Comparison of ENCODE assay signal across 12 cellular contexts in the genomic region with DNA sequence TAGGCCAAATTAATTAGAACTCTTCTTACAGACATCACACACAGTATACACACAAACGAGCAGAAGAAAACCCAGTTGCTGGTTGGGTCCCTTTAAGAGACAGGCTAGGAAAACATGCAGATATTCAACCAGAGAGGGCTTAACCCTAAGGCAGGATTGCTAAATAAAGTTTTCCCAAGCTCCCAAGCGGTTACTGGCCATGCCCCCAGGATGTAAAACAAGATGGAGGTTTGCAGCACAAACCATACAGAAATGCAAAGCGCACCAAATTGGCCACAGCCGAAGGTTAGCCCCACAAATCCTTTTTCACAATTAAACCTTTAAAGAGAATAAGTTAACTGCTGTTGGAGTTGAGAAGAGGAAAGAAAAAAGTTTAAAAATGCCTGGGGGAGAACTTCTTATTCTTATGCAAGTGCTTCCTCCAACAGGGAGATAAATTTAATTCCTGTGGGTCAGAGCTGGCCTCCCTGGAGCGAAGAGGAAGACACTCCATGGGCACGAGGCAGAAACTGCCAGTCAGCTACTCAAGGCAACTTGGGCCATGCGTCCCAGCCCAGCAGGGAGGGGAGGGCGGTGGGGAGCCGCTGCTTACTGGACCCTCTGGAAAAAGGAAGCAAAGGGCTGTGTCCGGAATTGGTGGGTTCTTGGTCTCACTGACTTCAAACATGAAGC.
A peak's percentile ranks its signal among the peaks of the same experiment; 100 is the strongest.
DNase-seq lines count a peak whose midpoint lies in the region; ATAC-seq and TF ChIP-seq lines count a peak whose summit lies in the region.
"Had no signal": no experiment of that assay in that cellular context is flagged by ENCODE, and none has a peak within 500 bp of the region (broad histone marks: within the 10 kb centered on the region; RNA-seq: fewer than 3 reads in every experiment).

No MANE protein-coding gene starts in this region.

- no peaks in the 10 kb centered on the region for H3K36me3 ChIP-seq in DND-41 (ENCODE audit: insufficient read depth, low read length)
- H3K36me3 ChIP-seq in stomach: no peaks in the 10 kb centered on the region
- H3K36me3 ChIP-seq: HAP-1, transverse colon had no signal

- TF ChIP-seq POLR2A in stomach (IDR thresholded peaks at IDR 0.05): no peak

- H4K20me1 ChIP-seq in DND-41 (ENCODE audit: insufficient read depth, low read length): no peaks in the 10 kb centered on the region

- no peaks in the 10 kb centered on the region for H3K79me2 ChIP-seq in DND-41 (ENCODE audit: insufficient read depth, low read length)

- TF ChIP-seq EP300 in stomach (IDR thresholded peaks at IDR 0.05): no peak

- H3K27ac Mint-ChIP-seq in naive B cell: peak overlapping the region in 2 of 6 donors; percentile 53 to 88
- H3K27ac Mint-ChIP-seq: IgD-negative memory B cell had no signal

- H3K9me3 ChIP-seq in DND-41 (ENCODE audit: insufficient read depth, low read length, severe bottlenecking) (peaks cover 4% of the 10 kb centered on the region), stomach (peaks cover 0 to 9% (median 4%) of the 10 kb centered on the region in 4 donors)
- H3K9me3 ChIP-seq: HAP-1, transverse colon had no signal

- H3K9ac ChIP-seq in DND-41 (ENCODE audit: low read depth, low read length): no peak overlapping the region

- H3K27me3 ChIP-seq in DND-41 (ENCODE audit: insufficient read depth, low read length, poor library complexity) (no peaks in the 10 kb centered on the region), stomach (no peaks in the 10 kb centered on the region)
- H3K27me3 ChIP-seq: transverse colon had no signal

- no peak overlapping the region for H3K27ac ChIP-seq in DND-41 (ENCODE audit: low read length)
- no peak overlapping the region for H3K27ac ChIP-seq in stomach
- H3K27ac ChIP-seq: transverse colon had no signal

- ATAC-seq in DND-41 (ENCODE audit: insufficient read depth, low read depth) (peak; percentile 68), HG02759 (IDR thresholded peaks at IDR 0.05; ENCODE audit: unreplicated experiment) (peak; percentile 48), naive B cell (ENCODE audit: low read depth in 2 of 2) (no peak), Right ventricle myocardium inferior (no peak)

- DNase-seq in DND-41: no peak
- DNase-seq in UCSD-AML1 (lab: John Stamatoyannopoulos, UW; ENCODE audit: unreplicated experiment): peak; percentile 7
- DNase-seq in naive B cell: no peak
- no peak for DNase-seq in stomach
- DNase-seq in GM10266 (ENCODE audit: extremely low spot score): no peak
- no peak for DNase-seq in Right ventricle myocardium inferior (ENCODE audit: missing footprints)
- no peak for DNase-seq in NCI-H524 treated with DMSO at 0.1 percent for 48 hours (lab: John Stamatoyannopoulos, UW)
- DNase-seq: NCI-H1930, transverse colon had no signal

- H2AFZ ChIP-seq in DND-41 (ENCODE audit: low read depth, low read length): no peak overlapping the region

- H3K36me3 Mint-ChIP-seq in naive B cell: no peaks in the 10 kb centered on the region
- H3K36me3 Mint-ChIP-seq: IgD-negative memory B cell had no signal

- TF ChIP-seq CTCF in DND-41 (IDR thresholded peaks at IDR 0.05; ENCODE audit: borderline replicate concordance, extremely low read depth, low read length, poor library complexity, severe bottlenecking) (no peak), stomach (IDR thresholded peaks at IDR 0.05) (no peak), GM10266 (IDR thresholded peaks at IDR 0.05; ENCODE audit: control insufficient read depth, insufficient read depth, low read depth, missing control alignments) (no peak)

- H3K4me1 ChIP-seq in DND-41 (ENCODE audit: insufficient read depth, low read length) (no peaks in the 10 kb centered on the region), stomach (no peaks in the 10 kb centered on the region)
- H3K4me1 ChIP-seq: HAP-1, transverse colon had no signal

- H3K4me3 Mint-ChIP-seq in naive B cell: peak overlapping the region; percentile 32 to 82 (median 77)

- H3K4me3 ChIP-seq in DND-41 (ENCODE audit: low read depth in 1 of 2, low read length in 2 of 2) (no peak overlapping the region), stomach (no peak overlapping the region)
- H3K4me3 ChIP-seq: HAP-1, transverse colon had no signal

- peaks cover 12 to 25% (median 13%) of the 10 kb centered on the region in 3 donors for H3K27me3 Mint-ChIP-seq in naive B cell

- intact Hi-C loops in stomach (cut with DNase I; ENCODE audit: low total_unique reads): no loop called here
- intact Hi-C loops in Right ventricle myocardium inferior (cut with DNase I): no loop called here

- peaks cover 3 to 12% (median 5%) of the 10 kb centered on the region in 3 donors for H3K4me1 Mint-ChIP-seq in naive B cell

- H3K9me3 Mint-ChIP-seq in naive B cell: peaks cover 0 to 9% (median 3%) of the 10 kb centered on the region in 7 donors

- H3K4me2 ChIP-seq in DND-41 (ENCODE audit: insufficient read depth, low read length): no peak overlapping the region

- WGBS in stomach, 5 donors: 79 to 90% (median 87%) methylated on average over 10 of the region's 10 CpGs

Comparison
In these comparisons a context has a peak if more than half of its experiments do, and no peak if none do; other contexts are left out.
1. ATAC-seq: peak in DND-41 (single experiment) and HG02759 (single experiment); none in naive B cell (0 of 2) and Right ventricle myocardium inferior (single experiment).